10 cellular contexts compared by ENCODE assay signal in the genomic region with DNA sequence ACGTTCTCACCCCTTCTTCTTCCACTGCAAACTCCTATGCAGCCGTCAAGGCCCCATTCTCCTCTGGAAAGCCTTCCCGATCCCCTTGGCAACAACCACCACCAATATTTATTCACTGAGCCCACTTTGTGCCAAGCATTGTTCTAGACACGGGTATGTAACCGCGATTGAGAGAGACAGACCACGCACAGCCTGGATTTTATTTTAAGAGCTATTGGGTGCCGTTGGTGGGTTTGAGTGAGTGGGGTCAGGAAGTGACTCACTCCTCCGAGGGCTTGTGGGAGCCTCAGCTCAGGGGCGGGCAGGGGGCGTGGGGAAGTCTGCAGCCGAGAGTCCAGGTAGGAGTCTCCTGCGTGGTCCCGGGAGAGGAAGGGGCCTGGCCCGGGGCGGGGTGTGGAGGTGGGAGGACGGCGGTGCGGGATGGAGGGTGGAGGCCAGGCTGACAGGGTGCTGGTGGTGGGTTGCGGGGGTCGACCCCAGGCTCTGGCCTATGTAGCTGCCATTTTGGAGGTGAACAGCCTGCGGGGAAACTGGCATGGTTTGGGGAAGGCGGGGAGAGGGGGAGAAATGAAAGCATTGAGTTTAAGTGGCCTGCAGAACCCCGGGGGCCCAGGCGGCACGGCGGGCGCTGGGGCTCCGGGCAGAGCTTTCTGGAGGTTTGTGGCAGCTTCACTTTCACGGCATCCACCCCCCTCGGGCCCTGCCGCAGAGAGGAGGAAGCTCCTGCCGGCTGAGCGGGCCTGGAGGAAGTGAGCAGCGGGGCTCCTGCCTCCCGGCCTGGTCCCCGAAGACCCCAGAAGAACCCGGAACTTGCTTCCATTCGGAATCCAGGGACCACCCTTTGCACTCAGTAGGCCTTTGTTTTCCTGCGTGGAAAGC. TPM values are rescaled to one million over a fixed set of nuclear protein-coding genes. Genes with fewer than 3 reads are reported as not detected.
DNase-seq lines count a peak whose midpoint lies in the region; ATAC-seq and TF ChIP-seq lines count a peak whose summit lies in the region.
"Had no signal": no experiment of that assay in that cellular context is flagged by ENCODE, and none has a peak within 500 bp of the region (broad histone marks: within the 10 kb centered on the region; RNA-seq: fewer than 3 reads in every experiment).

No MANE protein-coding gene starts in this region.

- TF ChIP-seq CTCF in activated B cell treated with CpG ODN at 0.5 μM for 24 hours (IDR thresholded peaks at IDR 0.05) (no peak), sigmoid colon (IDR thresholded peaks at IDR 0.05) (no peak)

- DNase-seq in H7, result peak; percentile 67
- DNase-seq in activated B cell treated with CpG ODN at 0.5 μM for 24 hours, result peak; percentile 62
- DNase-seq in sigmoid colon, result no peak
- DNase-seq in NCI-H2081 (lab: John Stamatoyannopoulos, UW), result no peak
- DNase-seq in NCI-H1105 (lab: John Stamatoyannopoulos, UW), result no peak
- DNase-seq in HuH-7.5 (ENCODE audit: low spot score), result no peak

- no peaks in the 10 kb centered on the region for H3K9me3 Mint-ChIP-seq in activated B cell treated with CpG ODN at 0.5 μM for 24 hours

- POLR2A ChIA-PET in activated B cell treated with CpG ODN at 0.5 μM for 24 hours (lab: Charles Lee), result interaction anchor here (0.6 to 4.0 kb wide), 14 partner anchors 10 to 248 kb away, joined by 3 to 53 read pairs (median 6); a partner anchor contains a TSS

- H3K27ac Mint-ChIP-seq in activated B cell treated with CpG ODN at 0.5 μM for 24 hours, result peak overlapping the region; percentile 95

- CTCF ChIA-PET in activated B cell treated with CpG ODN at 0.5 μM for 24 hours (lab: Charles Lee), result interaction anchor here (1.3 to 1.6 kb wide), 2 partner anchors 14 to 188 kb away, joined by 6 read pairs; no protein-coding TSS in a partner anchor

- peaks cover 30% of the 10 kb centered on the region for H3K36me3 Mint-ChIP-seq in activated B cell treated with CpG ODN at 0.5 μM for 24 hours (ENCODE audit: low read depth)

- TF ChIP-seq POLR2A in sigmoid colon (IDR thresholded peaks at IDR 0.05), result no peak

- H3K27me3 Mint-ChIP-seq in activated B cell treated with CpG ODN at 0.5 μM for 24 hours, result no peaks in the 10 kb centered on the region

- peak overlapping the region; percentile 90 for H3K4me3 Mint-ChIP-seq in activated B cell treated with CpG ODN at 0.5 μM for 24 hours

- H3K4me1 Mint-ChIP-seq in activated B cell treated with CpG ODN at 0.5 μM for 24 hours, result peaks cover 40% of the 10 kb centered on the region

- H3K27ac ChIP-seq in cingulate gyrus (ENCODE audit: low read depth, low read length), result peak overlapping the region; percentile 65
- peak overlapping the region; percentile 25 to 62 (median 35) for H3K27ac ChIP-seq in sigmoid colon

- H3K4me3 ChIP-seq in H7 (ENCODE audit: insufficient read depth, low read depth, low read length), result no peak overlapping the region
- peak overlapping the region in 3 of 4 donors; percentile 7 to 37 (median 25) for H3K4me3 ChIP-seq in sigmoid colon

- ATAC-seq in activated B cell treated with CpG ODN at 0.5 μM for 24 hours (ENCODE audit: low read depth) (peak; percentile 68), GM18520 (IDR thresholded peaks at IDR 0.05; ENCODE audit: unreplicated experiment) (no peak)

- WGBS in sigmoid colon, 2 donors, result 38 to 68% methylated on average over 40 of the region's 40 CpGs

- no peaks in the 10 kb centered on the region for H3K9me3 ChIP-seq in sigmoid colon

- no peaks in the 10 kb centered on the region for H3K4me1 ChIP-seq in sigmoid colon

- TF ChIP-seq EP300 in sigmoid colon (IDR thresholded peaks at IDR 0.05), result no peak

- H3K36me3 ChIP-seq in H7 (replicated peaks; ENCODE audit: control insufficient read depth, insufficient read depth, low read length), result no peaks in the 10 kb centered on the region
- H3K36me3 ChIP-seq in sigmoid colon, result no peaks in the 10 kb centered on the region

- H3K27me3 ChIP-seq in H7 (ENCODE audit: control insufficient read depth, insufficient read depth, low read length), result no peaks in the 10 kb centered on the region
- H3K27me3 ChIP-seq in sigmoid colon, result no peaks in the 10 kb centered on the region

- intact Hi-C loops in activated B cell treated with CpG ODN at 0.5 μM for 24 hours (cut with micrococcal nuclease), result loop anchor here (2.0 to 10.0 kb wide), 7 partner anchors 114 to 524 kb away; a partner anchor contains a TSS
- intact Hi-C loops in sigmoid colon (cut with DNase I), result no loop called here

RNA-seq across cellular contexts. Expression of a gene that starts 0.5 kb away (rescaled TPM):
- total RNA-seq in H7 (2014; rRNA removed; shearing (Covaris generic)), result 0.21 TPM in 1 of 2 replicates, not detected in the other
- total RNA-seq in activated B cell treated with CpG ODN at 0.5 μM for 24 hours (91.6 and 96.1 TPM in 2 replicates), sigmoid colon (10 to 100 TPM in 2 of 4 donors, 1 to 10 TPM in 2; 8.9 to 65.1 (median 12.3) TPM)
- polyA plus RNA-seq in sigmoid colon, result 10 to 100 TPM in 1 of 3 donors, 1 to 10 TPM in 2; 3.0 to 42.5 (median 4.4) TPM
- total RNA-seq: kidney epithelial cell, LHCN-M2 had no signal

Comparison
In these comparisons a context has a peak if more than half of its experiments do, and no peak if none do; other contexts are left out.
1. DNase-seq: peak in H7 (single experiment) and activated B cell treated with CpG ODN at 0.5 μM for 24 hours (single experiment); none in sigmoid colon (single experiment), NCI-H2081 (0 of 2), NCI-H1105 (single experiment) and HuH-7.5 (single experiment).